18 cellular contexts compared by ENCODE assay signal in the genomic region with DNA sequence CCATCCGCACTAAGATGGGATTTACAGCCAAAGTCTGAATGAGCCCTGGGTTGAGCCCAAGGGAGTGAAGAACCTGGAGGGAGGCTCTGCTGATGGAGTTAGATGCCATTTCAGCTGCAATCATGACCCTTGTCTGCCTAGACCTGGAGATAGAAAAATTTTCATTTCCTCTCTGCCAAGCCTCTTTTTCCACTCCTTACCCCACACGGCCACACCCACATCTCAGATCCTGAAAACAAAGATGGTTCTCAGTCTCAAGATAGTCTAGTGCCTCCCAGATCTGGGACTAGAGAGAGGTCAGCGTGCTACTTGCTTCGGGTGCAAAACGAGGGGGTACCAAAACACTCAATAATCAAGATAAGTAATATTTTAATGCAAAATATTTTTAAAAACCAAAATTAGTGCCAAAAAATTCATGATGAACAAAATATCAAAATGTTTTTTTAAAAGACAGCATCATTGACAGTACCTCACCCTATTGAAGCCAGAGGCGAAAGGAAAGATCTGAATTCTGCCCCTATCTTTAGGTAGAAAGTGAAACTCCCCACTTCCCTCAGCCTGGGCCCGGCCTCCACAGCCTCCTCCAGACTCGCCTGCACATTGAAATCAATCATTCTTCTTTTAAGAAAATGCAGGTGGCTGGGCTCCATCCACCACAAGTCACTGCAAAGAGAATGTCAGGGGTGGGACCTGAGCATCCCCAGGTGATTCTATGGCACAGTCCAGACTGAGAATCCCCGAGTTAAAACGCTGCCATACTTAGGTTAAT. TPM values are rescaled to one million over a fixed set of nuclear protein-coding genes. Genes with fewer than 3 reads are reported as not detected.
DNase-seq lines count a peak whose midpoint lies in the region; ATAC-seq and TF ChIP-seq lines count a peak whose summit lies in the region.
"Had no signal": no experiment of that assay in that cellular context is flagged by ENCODE, and none has a peak within 500 bp of the region (broad histone marks: within the 10 kb centered on the region; RNA-seq: fewer than 3 reads in every experiment).

No MANE protein-coding gene starts in this region.

- H3K9me3 Mint-ChIP-seq in GM23338, result no peaks in the 10 kb centered on the region
- H3K9me3 Mint-ChIP-seq: activated naive CD8-positive, alpha-beta T cell treated with anti-CD3 and anti-CD28 coated beads, Interleukin-2, amount 50 U/mL, for 24 hours had no signal

- H3K27me3 ChIP-seq in right atrium auricular region (no peaks in the 10 kb centered on the region), heart left ventricle (peaks cover 0 to 21% (median 0%) of the 10 kb centered on the region in 9 donors), transverse colon (no peaks in the 10 kb centered on the region), foreskin keratinocyte (peaks cover 10% of the 10 kb centered on the region), GM23338 (ENCODE audit: insufficient read depth) (no peaks in the 10 kb centered on the region)

- no peak overlapping the region for H3K27ac Mint-ChIP-seq in GM23338

- no peak for TF ChIP-seq EP300 in transverse colon (IDR thresholded peaks at IDR 0.05; ENCODE audit: low read depth)

- no peak overlapping the region for H3K4me2 ChIP-seq in GM23338

- no peaks in the 10 kb centered on the region for H4K20me1 ChIP-seq in GM23338 (replicated peaks; ENCODE audit: insufficient read depth)

- peaks cover 14% of the 10 kb centered on the region for H3K4me1 Mint-ChIP-seq in GM23338
- H3K4me1 Mint-ChIP-seq: activated naive CD8-positive, alpha-beta T cell treated with anti-CD3 and anti-CD28 coated beads, Interleukin-2, amount 50 U/mL, for 24 hours had no signal

- no peaks in the 10 kb centered on the region for H3K4me1 ChIP-seq in right atrium auricular region
- peaks cover 0 to 5% (median 0%) of the 10 kb centered on the region in 12 donors for H3K4me1 ChIP-seq in heart left ventricle
- H3K4me1 ChIP-seq in transverse colon, result peaks cover 0 to 25% (median 18%) of the 10 kb centered on the region in 4 donors
- H3K4me1 ChIP-seq in foreskin keratinocyte, result no peaks in the 10 kb centered on the region
- H3K4me1 ChIP-seq in GM23338 (ENCODE audit: insufficient read depth), result peaks cover 7% of the 10 kb centered on the region; the same call in 1 of the 2 replicates
- H3K4me1 ChIP-seq: esophagus muscularis mucosa had no signal

- intact Hi-C loops in heart left ventricle (cut with DNase I) (no loop called here), transverse colon (cut with DNase I; ENCODE audit: low total_unique reads) (no loop called here)

- TF ChIP-seq CTCF in right atrium auricular region (IDR thresholded peaks at IDR 0.05), result no peak
- no peak for TF ChIP-seq CTCF in heart left ventricle (IDR thresholded peaks at IDR 0.05)
- TF ChIP-seq CTCF in transverse colon (IDR thresholded peaks at IDR 0.05), result no peak
- no peak for TF ChIP-seq CTCF in foreskin keratinocyte (conservative IDR thresholded peaks at IDR 0.05)
- TF ChIP-seq CTCF in GM23338 (conservative IDR thresholded peaks at IDR 0.05; ENCODE audit: low read depth in 2 of 2), result no peak

- TF ChIP-seq POLR2A in heart left ventricle (IDR thresholded peaks at IDR 0.05) (no peak), transverse colon (IDR thresholded peaks at IDR 0.05) (no peak)

- H3K4me3 ChIP-seq in right atrium auricular region (no peak overlapping the region), heart left ventricle (no peak overlapping the region), transverse colon (no peak overlapping the region), GM23338 (no peak overlapping the region)
- H3K4me3 ChIP-seq: esophagus muscularis mucosa had no signal

- no peak overlapping the region for H3K4me3 Mint-ChIP-seq in GM23338
- H3K4me3 Mint-ChIP-seq: activated naive CD8-positive, alpha-beta T cell treated with anti-CD3 and anti-CD28 coated beads, Interleukin-2, amount 50 U/mL, for 24 hours had no signal

- no peaks in the 10 kb centered on the region for H3F3A ChIP-seq in GM23338 (replicated peaks; ENCODE audit: low read depth)

- 82 to 90% (median 85%) methylated on average over 10 of the region's 10 CpGs for WGBS in heart left ventricle, 4 donors
- 62 to 93% methylated on average over 3 to 10 of the region's 10 CpGs for WGBS in transverse colon (ENCODE audit: low coverage in 1 of 2), 2 donors

- no peaks in the 10 kb centered on the region for H3K9me2 ChIP-seq in GM23338 (ENCODE audit: insufficient read depth)

- DNase-seq in right atrium auricular region (ENCODE audit: low spot score), result peak; percentile 16
- no peak for DNase-seq in heart left ventricle
- DNase-seq in transverse colon, result no peak
- DNase-seq in left lobe of liver (ENCODE audit: low spot score), result no peak
- DNase-seq in foreskin keratinocyte, result no peak
- no peak for DNase-seq in GM23338 (ENCODE audit: low spot score)
- DNase-seq: 8988T; activated CD8-positive, alpha-beta memory T cell treated with anti-CD3 and anti-CD28 coated beads, Interleukin-2, amount 50 U/mL, for 48 hours; activated naive CD8-positive, alpha-beta T cell treated with anti-CD3 and anti-CD28 coated beads, Interleukin-2, amount 50 U/mL, for 24 hours; stimulated activated CD4-positive, alpha-beta T cell treated with anti-CD3 and anti-CD28 coated beads, Interleukin-12 subunit alpha, Interleukin-12 subunit beta, amount 100 ng/mL, for 4 hours; T-helper 9 cell had no signal

- in situ Hi-C loops in transverse colon (cut with MboI; ENCODE audit: low pct_ligation_motif_present in 1 of 4, low pct_unique_long_range_greater_than_20kb in 1 of 4, low sequenced_read_pairs in 3 of 4), result no loop called here

- no peak overlapping the region for H2AFZ ChIP-seq in GM23338

- no peaks in the 10 kb centered on the region for H3K79me2 ChIP-seq in GM23338 (replicated peaks; ENCODE audit: insufficient read depth)

- H3K36me3 ChIP-seq in right atrium auricular region (no peaks in the 10 kb centered on the region), heart left ventricle (no peaks in the 10 kb centered on the region), transverse colon (no peaks in the 10 kb centered on the region), GM23338 (ENCODE audit: insufficient read depth) (no peaks in the 10 kb centered on the region)
- H3K36me3 ChIP-seq: esophagus muscularis mucosa had no signal

- H3K27ac ChIP-seq in right atrium auricular region (no peak overlapping the region), heart left ventricle (no peak overlapping the region), transverse colon (peak overlapping the region in 3 of 4 donors; percentile 8 to 54 (median 14)), foreskin keratinocyte (no peak overlapping the region), GM23338 (ENCODE audit: low read depth) (no peak overlapping the region)
- H3K27ac ChIP-seq: esophagus muscularis mucosa had no signal

- H3K9me3 ChIP-seq in right atrium auricular region, result no peaks in the 10 kb centered on the region
- H3K9me3 ChIP-seq in heart left ventricle, result no peaks in the 10 kb centered on the region
- no peaks in the 10 kb centered on the region for H3K9me3 ChIP-seq in transverse colon
- H3K9me3 ChIP-seq: esophagus muscularis mucosa had no signal

- ATAC-seq in heart left ventricle (no peak), HG02588 (IDR thresholded peaks at IDR 0.05; ENCODE audit: unreplicated experiment) (peak; percentile 57), HG03378 (IDR thresholded peaks at IDR 0.05; ENCODE audit: unreplicated experiment) (peak; percentile 75), left lobe of liver (no peak), foreskin keratinocyte (no peak), GM23338 (no peak)
- ATAC-seq: activated naive CD8-positive, alpha-beta T cell treated with anti-CD3 and anti-CD28 coated beads, Interleukin-2, amount 50 U/mL, for 24 hours; HCT116 had no signal

- no peaks in the 10 kb centered on the region for H3K36me3 Mint-ChIP-seq in GM23338 (ENCODE audit: low read depth)

- H3K27me3 Mint-ChIP-seq in GM23338 (ENCODE audit: insufficient read depth, low read depth, poor library complexity), result peaks cover 7% of the 10 kb centered on the region

TF ChIP-seq in GM23338, 12 proteins besides CTCF, POLR2A, EP300 and RAD21 (continues in another document):
- TF ChIP-seq CREB1 (CRISPR knock-in tag; IDR thresholded peaks at IDR 0.05; ENCODE audit: low read depth), result no peak
- TF ChIP-seq ZNF114 (CRISPR knock-in tag; IDR thresholded peaks at IDR 0.05), result no peak

RNA-seq across cellular contexts. Expression of a gene that starts 57.8 kb away (rescaled TPM):
- total RNA-seq in right atrium auricular region (not detected), heart left ventricle (not detected), transverse colon (not detected), left lobe of liver (not detected), foreskin keratinocyte (not detected in 2 replicates)
- polyA plus RNA-seq in heart left ventricle (not detected), foreskin keratinocyte (not detected in 2 replicates), GM23338 (2016; fragmentation: Nextera tagmentation; extraction: Ambion mirVana) (0.26 TPM in 1 of 2 replicates, not detected in the other)
- 0.21 and 0.23 TPM in 2 replicates for total RNA-seq in GM23338 (2014; rRNA removed; shearing (Covaris generic))
- total RNA-seq: chondrocyte, esophagus muscularis mucosa, lower leg skin, ureter had no signal

Comparison
In these comparisons a context has a peak if more than half of its experiments do, and no peak if none do; other contexts are left out.
1. H3K27ac ChIP-seq: peak in transverse colon (3 of 4); none in right atrium auricular region (0 of 2), heart left ventricle (0 of 12), foreskin keratinocyte (single experiment) and GM23338 (single experiment).
2. ATAC-seq: peak in HG02588 (single experiment) and HG03378 (single experiment); none in heart left ventricle (0 of 4), left lobe of liver (single experiment), foreskin keratinocyte (single experiment) and GM23338 (single experiment).